ENCODE assay signal across 8 cellular contexts in the genomic region with DNA sequence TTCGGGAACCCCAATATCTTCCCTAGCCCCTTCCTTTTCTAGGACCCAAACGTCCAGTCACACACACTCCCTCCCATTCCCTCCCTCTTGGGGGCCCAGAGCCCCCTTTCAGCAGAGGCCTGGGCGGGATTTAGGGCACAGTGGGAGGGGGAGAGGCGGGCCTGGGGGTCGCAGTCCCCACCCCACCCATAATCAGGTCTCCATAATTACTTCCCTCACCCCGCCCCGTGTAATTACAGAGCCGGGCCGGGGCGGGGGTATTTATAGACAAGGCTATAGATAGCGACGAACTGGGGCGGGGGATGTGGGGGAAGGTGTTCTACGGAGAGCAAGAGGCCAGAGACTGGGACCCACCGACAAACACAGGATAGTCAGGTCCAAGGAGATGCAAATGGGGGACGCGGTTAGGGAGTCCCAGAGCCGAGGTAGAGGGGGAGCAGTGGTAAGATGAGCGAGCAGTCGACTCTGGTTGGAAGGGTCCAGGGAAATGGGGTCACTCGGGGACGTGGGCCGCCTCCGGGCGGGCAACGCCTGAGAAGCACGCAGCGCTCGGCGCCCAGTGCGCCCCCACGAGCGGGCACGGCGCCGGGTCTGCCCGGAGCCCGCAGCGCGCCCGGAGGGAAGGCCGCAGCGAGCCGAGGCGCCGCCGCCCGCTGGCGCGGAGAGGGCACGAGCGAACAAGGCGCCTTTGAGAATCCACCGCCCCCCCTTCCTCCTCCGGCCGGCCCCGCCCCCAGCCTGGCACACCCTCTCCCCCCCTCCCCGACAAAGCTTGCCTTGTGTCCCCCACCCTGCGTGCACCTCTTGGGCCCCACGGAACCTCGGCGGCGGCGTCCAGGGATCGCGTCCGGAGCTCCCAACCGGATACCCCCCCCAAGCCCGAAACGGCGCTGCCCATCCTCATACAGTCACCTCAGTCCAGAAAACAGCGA. TPM values are rescaled to one million over a fixed set of nuclear protein-coding genes. Genes with fewer than 3 reads are reported as not detected.
DNase-seq lines count a peak whose midpoint lies in the region; ATAC-seq and TF ChIP-seq lines count a peak whose summit lies in the region.

No MANE protein-coding gene starts in this region.

- peak overlapping the region; percentile 29 for H3K4me3 ChIP-seq in astrocyte of the spinal cord (ENCODE audit: low read depth, low read length)
- peak overlapping the region in 5 of 7 experiments; percentile 4 to 33 (median 19) for H3K4me3 ChIP-seq in skin epidermis

- DNase-seq in activated CD4-positive, alpha-beta T cell treated with anti-CD3 and anti-CD28 coated beads for 36 hours = peak; percentile 43
- DNase-seq in activated CD4-positive, alpha-beta T cell treated with anti-CD3 and anti-CD28 coated beads, Interleukin-2, amount 50 U/mL, for 1 hour = no peak
- DNase-seq in astrocyte of the spinal cord (ENCODE audit: low read depth, low spot score) (no peak), iPS-NIHi11 (ENCODE audit: low spot score) (peak; percentile 69), DMS153 treated with DMSO at 0.1 percent for 48 hours (lab: John Stamatoyannopoulos, UW; ENCODE audit: unreplicated experiment) (no peak)

- H3K27ac ChIP-seq in skin epidermis = peak overlapping the region in 4 of 21 experiments; percentile 42 to 76 (median 58)

- H3K4me1 Mint-ChIP-seq in activated CD4-positive, alpha-beta T cell treated with anti-CD3 and anti-CD28 coated beads for 36 hours = peaks cover 31% of the 10 kb centered on the region

- no peak for ATAC-seq in activated CD4-positive, alpha-beta T cell treated with anti-CD3 and anti-CD28 coated beads for 36 hours
- ATAC-seq in HG02642 (IDR thresholded peaks at IDR 0.05; ENCODE audit: poor library complexity, unreplicated experiment) = no peak
- ATAC-seq in GM21515 (IDR thresholded peaks at IDR 0.05; ENCODE audit: unreplicated experiment) = no peak

- H3K27me3 Mint-ChIP-seq in activated CD4-positive, alpha-beta T cell treated with anti-CD3 and anti-CD28 coated beads for 36 hours = peaks cover 18% of the 10 kb centered on the region

- POLR2A ChIA-PET in activated CD4-positive, alpha-beta T cell treated with anti-CD3 and anti-CD28 coated beads for 36 hours (lab: Charles Lee) = no interaction called here

- H3K9me3 Mint-ChIP-seq in activated CD4-positive, alpha-beta T cell treated with anti-CD3 and anti-CD28 coated beads for 36 hours (ENCODE audit: low read depth) = no peaks in the 10 kb centered on the region

- peak overlapping the region; percentile 53 for H3K27ac Mint-ChIP-seq in activated CD4-positive, alpha-beta T cell treated with anti-CD3 and anti-CD28 coated beads for 36 hours

- H3K36me3 Mint-ChIP-seq in activated CD4-positive, alpha-beta T cell treated with anti-CD3 and anti-CD28 coated beads for 36 hours (ENCODE audit: low read depth) = peaks cover 27% of the 10 kb centered on the region

- CTCF ChIA-PET in activated CD4-positive, alpha-beta T cell treated with anti-CD3 and anti-CD28 coated beads for 36 hours (lab: Charles Lee) = interaction anchor here (0.7 kb wide), 1 partner anchor 43 kb away, joined by 4 read pairs; no protein-coding TSS in a partner anchor

- H3K4me3 Mint-ChIP-seq in activated CD4-positive, alpha-beta T cell treated with anti-CD3 and anti-CD28 coated beads for 36 hours = no peak overlapping the region

- intact Hi-C loops in activated CD4-positive, alpha-beta T cell treated with anti-CD3 and anti-CD28 coated beads for 36 hours (cut with DNase I, micrococcal nuclease) = loop anchor here in 1 of 2 experiments (10.0 kb wide), 1 partner anchor 68 kb away; no protein-coding TSS in a partner anchor

- in situ Hi-C loops in astrocyte of the spinal cord (cut with HindIII; ENCODE audit: low sequenced_read_pairs) = no loop called here

- TF ChIP-seq CTCF in astrocyte of the spinal cord (IDR thresholded peaks at IDR 0.05; ENCODE audit: low read depth, low read length) = no peak

RNA-seq across cellular contexts. Expression of gene COL11A2, which starts 0.7 kb away (rescaled TPM):
- 1 to 10 TPM; 1.9 to 2.0 TPM for total RNA-seq in activated CD4-positive, alpha-beta T cell treated with anti-CD3 and anti-CD28 coated beads for 36 hours

RNA-seq across cellular contexts. Expression of gene RXRB, which starts 7.5 kb away (rescaled TPM):
- total RNA-seq in activated CD4-positive, alpha-beta T cell treated with anti-CD3 and anti-CD28 coated beads for 36 hours = 10 to 100 TPM; 41.0 to 45.4 TPM

RNA-seq across cellular contexts. Expression of gene SLC39A7, which starts 7.7 kb away (rescaled TPM):
- total RNA-seq in activated CD4-positive, alpha-beta T cell treated with anti-CD3 and anti-CD28 coated beads for 36 hours = 10 to 100 TPM; 33.0 to 41.8 TPM

RNA-seq across cellular contexts. Expression of gene HSD17B8, which starts 11.5 kb away (rescaled TPM):
- 10 to 100 TPM; 23.4 to 33.2 TPM for total RNA-seq in activated CD4-positive, alpha-beta T cell treated with anti-CD3 and anti-CD28 coated beads for 36 hours

RNA-seq across cellular contexts. Expression of gene RING1, which starts 15.4 kb away (rescaled TPM):
- 10 to 100 TPM; 28.3 to 39.3 TPM for total RNA-seq in activated CD4-positive, alpha-beta T cell treated with anti-CD3 and anti-CD28 coated beads for 36 hours

Comparison
In these comparisons a context has a peak if more than half of its experiments do, and no peak if none do; other contexts are left out.
1. DNase-seq: peak in activated CD4-positive, alpha-beta T cell treated with anti-CD3 and anti-CD28 coated beads for 36 hours (single experiment) and iPS-NIHi11 (single experiment); none in activated CD4-positive, alpha-beta T cell treated with anti-CD3 and anti-CD28 coated beads, Interleukin-2, amount 50 U/mL, for 1 hour (single experiment), astrocyte of the spinal cord (single experiment) and DMS153 treated with DMSO at 0.1 percent for 48 hours (single experiment).